ENCODE assay signal across 16 cellular contexts in the genomic region with DNA sequence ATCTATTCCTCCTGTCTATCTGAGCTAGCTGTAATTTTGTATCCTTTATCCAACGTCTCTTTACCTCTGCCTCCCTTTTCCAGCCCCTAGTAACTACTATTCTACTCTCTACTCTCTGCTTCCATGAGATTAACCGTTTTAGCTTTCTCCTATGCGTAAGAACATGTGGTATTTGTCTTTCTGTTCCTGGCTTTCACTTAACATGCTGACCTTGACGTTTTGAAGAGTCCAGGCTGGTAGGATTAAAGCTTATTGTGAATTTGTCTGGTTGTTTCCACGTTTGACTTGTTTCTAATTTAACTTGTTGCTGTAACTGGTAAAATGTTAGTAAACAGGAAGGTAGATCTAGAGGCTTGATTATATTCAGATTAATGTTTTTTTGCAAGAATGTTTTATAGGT.
DNase-seq lines count a peak whose midpoint lies in the region; ATAC-seq and TF ChIP-seq lines count a peak whose summit lies in the region.
"Had no signal": no experiment of that assay in that cellular context is flagged by ENCODE, and none has a peak within 500 bp of the region (broad histone marks: within the 10 kb centered on the region; RNA-seq: fewer than 3 reads in every experiment).

No MANE protein-coding gene starts in this region.

- H3K36me3 ChIP-seq in ACC112 (ENCODE audit: insufficient read depth, low read length), result no peaks in the 10 kb centered on the region
- no peaks in the 10 kb centered on the region for H3K36me3 ChIP-seq in neuronal stem cell (replicated peaks in 1 of 2; ENCODE audit: control insufficient read depth in 2 of 2, insufficient read depth in 2 of 2, low read length in 2 of 2)

- H3K4me3 Mint-ChIP-seq in activated T-helper 17 cell treated with anti-CD3 and anti-CD28 coated beads, Interleukin-2, amount 50 U/mL, for 72 hours, result no peak overlapping the region
- H3K4me3 Mint-ChIP-seq in natural killer cell, result no peak overlapping the region
- H3K4me3 Mint-ChIP-seq: H9, IgD-negative memory B cell had no signal

- no peak overlapping the region for H3K23ac ChIP-seq in neuronal stem cell (ENCODE audit: low read depth, low read length, poor library complexity)

- H3K14ac ChIP-seq in neuronal stem cell (ENCODE audit: low read length), result no peak overlapping the region

- H3K27me3 Mint-ChIP-seq in activated T-helper 17 cell treated with anti-CD3 and anti-CD28 coated beads, Interleukin-2, amount 50 U/mL, for 72 hours, result no peaks in the 10 kb centered on the region
- peaks cover 0 to 2% of the 10 kb centered on the region in 2 donors for H3K27me3 Mint-ChIP-seq in natural killer cell (ENCODE audit: low read depth in 2 of 2)
- H3K27me3 Mint-ChIP-seq: IgD-negative memory B cell had no signal

- H3K4ac ChIP-seq in neuronal stem cell (ENCODE audit: low read length), result no peak overlapping the region

- H3K36me3 Mint-ChIP-seq in activated T-helper 17 cell treated with anti-CD3 and anti-CD28 coated beads, Interleukin-2, amount 50 U/mL, for 72 hours (ENCODE audit: low read depth), result no peaks in the 10 kb centered on the region
- no peaks in the 10 kb centered on the region for H3K36me3 Mint-ChIP-seq in natural killer cell
- H3K36me3 Mint-ChIP-seq: IgD-negative memory B cell had no signal

- DNase-seq in NAMALWA (ENCODE audit: low spot score), result peak; percentile 8
- DNase-seq in fibroblast of peridontal ligament (ENCODE audit: extremely low read depth), result peak; percentile 8
- DNase-seq in neuronal stem cell (ENCODE audit: low spot score), result no peak
- DNase-seq in activated CD4-positive, alpha-beta T cell treated with anti-CD3 and anti-CD28 coated beads for 48 hours, result no peak
- no peak for DNase-seq in natural killer cell
- DNase-seq: H9, Kasumi-1, MM.1S, NCI-H1930, NCI-H446 treated with DMSO at 0.1 percent for 48 hours had no signal

- H3K4me1 ChIP-seq in ACC112 (ENCODE audit: control insufficient read depth, insufficient read depth, low read length, unreplicated experiment) (peaks cover 2% of the 10 kb centered on the region), neuronal stem cell (ENCODE audit: control insufficient read depth in 2 of 2, insufficient read depth in 1 of 2, low read depth in 1 of 2, low read length in 2 of 2) (peaks cover 5 to 11% of the 10 kb centered on the region in 2 donors)

- H4K8ac ChIP-seq in neuronal stem cell (ENCODE audit: low read depth, low read length), result no peak overlapping the region

- H3K79me1 ChIP-seq in neuronal stem cell (ENCODE audit: low read depth, low read length), result no peaks in the 10 kb centered on the region

- H4K91ac ChIP-seq in neuronal stem cell (ENCODE audit: low read depth, low read length, poor library complexity), result no peak overlapping the region

- no peak overlapping the region for H3K18ac ChIP-seq in neuronal stem cell (ENCODE audit: low read length)

- H2AK5ac ChIP-seq in neuronal stem cell (ENCODE audit: low read depth, low read length), result no peak overlapping the region

- H2BK5ac ChIP-seq in neuronal stem cell (ENCODE audit: low read length), result no peak overlapping the region

- H2BK12ac ChIP-seq in neuronal stem cell (ENCODE audit: low read length), result no peak overlapping the region

- no peak overlapping the region for H3K4me2 ChIP-seq in neuronal stem cell (ENCODE audit: insufficient read depth, low read length, poor library complexity, severe bottlenecking)

- no CpG with 5 or more reads among the region's 5 CpGs for WGBS in neuronal stem cell (ENCODE audit: extremely low coverage in 2 of 2, insufficient read length in 2 of 2, insufficient replicate concordance in 1 of 2), 2 donors

- H2AFZ ChIP-seq in ACC112 (ENCODE audit: low read length, unreplicated experiment), result peak overlapping the region; percentile 21
- H2AFZ ChIP-seq in neuronal stem cell (ENCODE audit: low read length), result peak overlapping the region; percentile 53

- H2BK120ac ChIP-seq in neuronal stem cell (ENCODE audit: low read depth, low read length), result no peak overlapping the region

- H3K27me3 ChIP-seq in ACC112 (ENCODE audit: insufficient read depth, low read length) (no peaks in the 10 kb centered on the region), neuronal stem cell (ENCODE audit: control insufficient read depth in 3 of 3, insufficient read depth in 3 of 3, low read depth in 1 of 3, low read length in 3 of 3) (no peaks in the 10 kb centered on the region)

- no peak overlapping the region for H3K27ac ChIP-seq in ACC112 (ENCODE audit: low read depth, low read length)
- H3K27ac ChIP-seq in neuronal stem cell (replicated peaks; ENCODE audit: low read length), result no peak overlapping the region
- H3K27ac ChIP-seq: C4-2B, RWPE1 had no signal

- TF ChIP-seq CTCF in natural killer cell (IDR thresholded peaks at IDR 0.05), result no peak

- no peak overlapping the region for H2BK15ac ChIP-seq in neuronal stem cell (ENCODE audit: low read length)

- no peak overlapping the region for H3K4me3 ChIP-seq in ACC112 (ENCODE audit: low read depth, low read length)
- H3K4me3 ChIP-seq in neuronal stem cell (ENCODE audit: low read length in 2 of 2), result no peak overlapping the region

- H3K79me2 ChIP-seq in ACC112 (ENCODE audit: control insufficient read depth, insufficient read depth, low read length, unreplicated experiment), result no peaks in the 10 kb centered on the region

- H3K27ac Mint-ChIP-seq in activated T-helper 17 cell treated with anti-CD3 and anti-CD28 coated beads, Interleukin-2, amount 50 U/mL, for 72 hours, result no peak overlapping the region
- no peak overlapping the region for H3K27ac Mint-ChIP-seq in natural killer cell
- H3K27ac Mint-ChIP-seq: H9, IgD-negative memory B cell had no signal

- H3K9ac ChIP-seq in neuronal stem cell (ENCODE audit: low read depth, low read length, poor library complexity), result no peak overlapping the region

- ATAC-seq in GM18861 (IDR thresholded peaks at IDR 0.05; ENCODE audit: unreplicated experiment), result no peak
- no peak for ATAC-seq in activated T-helper 17 cell treated with anti-CD3 and anti-CD28 coated beads, Interleukin-2, amount 50 U/mL, for 72 hours (replicated peaks)
- no peak for ATAC-seq in natural killer cell

- intact Hi-C loops in natural killer cell (cut with micrococcal nuclease), result no loop called here

- H3K4me1 Mint-ChIP-seq in activated T-helper 17 cell treated with anti-CD3 and anti-CD28 coated beads, Interleukin-2, amount 50 U/mL, for 72 hours, result no peaks in the 10 kb centered on the region
- H3K4me1 Mint-ChIP-seq in natural killer cell, result no peaks in the 10 kb centered on the region
- H3K4me1 Mint-ChIP-seq: IgD-negative memory B cell had no signal

- H3K9me3 Mint-ChIP-seq in activated T-helper 17 cell treated with anti-CD3 and anti-CD28 coated beads, Interleukin-2, amount 50 U/mL, for 72 hours, result peaks cover 3% of the 10 kb centered on the region
- peaks cover 0 to 5% of the 10 kb centered on the region in 2 donors for H3K9me3 Mint-ChIP-seq in natural killer cell

- peaks cover 0 to 2% of the 10 kb centered on the region in 2 donors for H3K9me3 ChIP-seq in neuronal stem cell (replicated peaks in 1 of 2; ENCODE audit: control insufficient read depth in 2 of 2, insufficient read depth in 1 of 2, low read depth in 1 of 2, low read length in 2 of 2)

Comparison
In these comparisons a context has a peak if more than half of its experiments do, and no peak if none do; other contexts are left out.
1. DNase-seq: peak in NAMALWA (single experiment) and fibroblast of peridontal ligament (single experiment); none in neuronal stem cell (single experiment), activated CD4-positive, alpha-beta T cell treated with anti-CD3 and anti-CD28 coated beads for 48 hours (single experiment) and natural killer cell (single experiment).